ENCODE assay signal across 1 cellular context in the genomic region with DNA sequence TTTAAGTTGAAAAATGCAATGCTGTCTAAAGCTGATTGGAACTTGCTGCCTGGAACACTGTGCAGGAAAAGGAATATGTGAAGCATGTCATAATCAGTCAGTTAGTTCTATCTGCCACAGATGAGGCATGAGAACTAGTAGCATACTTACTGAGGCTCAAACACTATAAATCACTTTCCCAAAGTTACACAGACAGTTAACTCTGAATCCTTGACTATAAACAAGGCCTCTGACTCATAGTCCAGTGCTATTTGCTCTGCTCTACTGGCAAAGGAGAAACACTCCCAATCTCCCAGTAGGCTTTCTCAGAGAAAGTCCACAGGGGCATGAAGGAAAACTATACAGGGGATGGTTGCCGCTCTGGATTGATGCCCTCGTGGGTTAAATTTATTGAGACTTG.
TF ChIP-seq lines count a peak whose summit lies in the region.

No MANE protein-coding gene starts in this region.

TF ChIP-seq in HEK293T, 16 proteins besides CTCF, POLR2A, EP300 and RAD21 (continued from another document):
- TF ChIP-seq, protein P1, sequence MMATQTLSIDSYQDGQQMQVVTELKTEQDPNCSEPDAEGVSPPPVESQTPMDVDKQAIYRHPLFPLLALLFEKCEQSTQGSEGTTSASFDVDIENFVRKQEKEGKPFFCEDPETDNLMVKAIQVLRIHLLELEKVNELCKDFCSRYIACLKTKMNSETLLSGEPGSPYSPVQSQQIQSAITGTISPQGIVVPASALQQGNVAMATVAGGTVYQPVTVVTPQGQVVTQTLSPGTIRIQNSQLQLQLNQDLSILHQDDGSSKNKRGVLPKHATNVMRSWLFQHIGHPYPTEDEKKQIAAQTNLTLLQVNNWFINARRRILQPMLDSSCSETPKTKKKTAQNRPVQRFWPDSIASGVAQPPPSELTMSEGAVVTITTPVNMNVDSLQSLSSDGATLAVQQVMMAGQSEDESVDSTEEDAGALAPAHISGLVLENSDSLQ (IDR thresholded peaks at IDR 0.05), result peak; percentile 93
